ENCODE assay signal across 1 cellular context in the genomic region with DNA sequence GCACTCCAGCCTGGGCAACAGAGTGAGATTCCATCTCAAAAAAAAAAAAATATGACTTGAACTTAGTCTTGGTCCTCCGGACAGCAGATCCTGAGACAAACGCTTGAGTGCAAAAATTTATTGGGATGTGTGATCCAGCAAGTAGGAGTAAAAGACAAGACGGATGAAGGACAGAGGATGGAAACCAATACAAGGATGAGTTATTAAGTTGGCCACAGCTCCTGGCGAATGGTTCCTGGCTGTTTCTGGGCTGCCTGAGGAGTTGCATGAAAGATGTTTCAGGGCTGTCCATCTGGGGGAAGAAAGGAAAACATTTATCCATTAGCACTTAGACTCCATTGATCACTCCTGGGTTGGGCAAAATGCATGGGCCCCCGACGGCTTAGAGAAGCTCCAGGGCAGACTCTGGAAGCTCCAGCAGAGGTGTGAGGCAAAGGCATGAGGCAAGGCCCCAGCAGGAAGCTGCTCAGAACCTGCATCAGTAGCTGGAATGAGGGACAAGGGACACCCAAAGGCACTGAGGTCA.
TF ChIP-seq lines count a peak whose summit lies in the region.

No MANE protein-coding gene starts in this region.

TF ChIP-seq in GM23338, 12 proteins besides CTCF, POLR2A, EP300 and RAD21:
- TF ChIP-seq, protein P1, sequence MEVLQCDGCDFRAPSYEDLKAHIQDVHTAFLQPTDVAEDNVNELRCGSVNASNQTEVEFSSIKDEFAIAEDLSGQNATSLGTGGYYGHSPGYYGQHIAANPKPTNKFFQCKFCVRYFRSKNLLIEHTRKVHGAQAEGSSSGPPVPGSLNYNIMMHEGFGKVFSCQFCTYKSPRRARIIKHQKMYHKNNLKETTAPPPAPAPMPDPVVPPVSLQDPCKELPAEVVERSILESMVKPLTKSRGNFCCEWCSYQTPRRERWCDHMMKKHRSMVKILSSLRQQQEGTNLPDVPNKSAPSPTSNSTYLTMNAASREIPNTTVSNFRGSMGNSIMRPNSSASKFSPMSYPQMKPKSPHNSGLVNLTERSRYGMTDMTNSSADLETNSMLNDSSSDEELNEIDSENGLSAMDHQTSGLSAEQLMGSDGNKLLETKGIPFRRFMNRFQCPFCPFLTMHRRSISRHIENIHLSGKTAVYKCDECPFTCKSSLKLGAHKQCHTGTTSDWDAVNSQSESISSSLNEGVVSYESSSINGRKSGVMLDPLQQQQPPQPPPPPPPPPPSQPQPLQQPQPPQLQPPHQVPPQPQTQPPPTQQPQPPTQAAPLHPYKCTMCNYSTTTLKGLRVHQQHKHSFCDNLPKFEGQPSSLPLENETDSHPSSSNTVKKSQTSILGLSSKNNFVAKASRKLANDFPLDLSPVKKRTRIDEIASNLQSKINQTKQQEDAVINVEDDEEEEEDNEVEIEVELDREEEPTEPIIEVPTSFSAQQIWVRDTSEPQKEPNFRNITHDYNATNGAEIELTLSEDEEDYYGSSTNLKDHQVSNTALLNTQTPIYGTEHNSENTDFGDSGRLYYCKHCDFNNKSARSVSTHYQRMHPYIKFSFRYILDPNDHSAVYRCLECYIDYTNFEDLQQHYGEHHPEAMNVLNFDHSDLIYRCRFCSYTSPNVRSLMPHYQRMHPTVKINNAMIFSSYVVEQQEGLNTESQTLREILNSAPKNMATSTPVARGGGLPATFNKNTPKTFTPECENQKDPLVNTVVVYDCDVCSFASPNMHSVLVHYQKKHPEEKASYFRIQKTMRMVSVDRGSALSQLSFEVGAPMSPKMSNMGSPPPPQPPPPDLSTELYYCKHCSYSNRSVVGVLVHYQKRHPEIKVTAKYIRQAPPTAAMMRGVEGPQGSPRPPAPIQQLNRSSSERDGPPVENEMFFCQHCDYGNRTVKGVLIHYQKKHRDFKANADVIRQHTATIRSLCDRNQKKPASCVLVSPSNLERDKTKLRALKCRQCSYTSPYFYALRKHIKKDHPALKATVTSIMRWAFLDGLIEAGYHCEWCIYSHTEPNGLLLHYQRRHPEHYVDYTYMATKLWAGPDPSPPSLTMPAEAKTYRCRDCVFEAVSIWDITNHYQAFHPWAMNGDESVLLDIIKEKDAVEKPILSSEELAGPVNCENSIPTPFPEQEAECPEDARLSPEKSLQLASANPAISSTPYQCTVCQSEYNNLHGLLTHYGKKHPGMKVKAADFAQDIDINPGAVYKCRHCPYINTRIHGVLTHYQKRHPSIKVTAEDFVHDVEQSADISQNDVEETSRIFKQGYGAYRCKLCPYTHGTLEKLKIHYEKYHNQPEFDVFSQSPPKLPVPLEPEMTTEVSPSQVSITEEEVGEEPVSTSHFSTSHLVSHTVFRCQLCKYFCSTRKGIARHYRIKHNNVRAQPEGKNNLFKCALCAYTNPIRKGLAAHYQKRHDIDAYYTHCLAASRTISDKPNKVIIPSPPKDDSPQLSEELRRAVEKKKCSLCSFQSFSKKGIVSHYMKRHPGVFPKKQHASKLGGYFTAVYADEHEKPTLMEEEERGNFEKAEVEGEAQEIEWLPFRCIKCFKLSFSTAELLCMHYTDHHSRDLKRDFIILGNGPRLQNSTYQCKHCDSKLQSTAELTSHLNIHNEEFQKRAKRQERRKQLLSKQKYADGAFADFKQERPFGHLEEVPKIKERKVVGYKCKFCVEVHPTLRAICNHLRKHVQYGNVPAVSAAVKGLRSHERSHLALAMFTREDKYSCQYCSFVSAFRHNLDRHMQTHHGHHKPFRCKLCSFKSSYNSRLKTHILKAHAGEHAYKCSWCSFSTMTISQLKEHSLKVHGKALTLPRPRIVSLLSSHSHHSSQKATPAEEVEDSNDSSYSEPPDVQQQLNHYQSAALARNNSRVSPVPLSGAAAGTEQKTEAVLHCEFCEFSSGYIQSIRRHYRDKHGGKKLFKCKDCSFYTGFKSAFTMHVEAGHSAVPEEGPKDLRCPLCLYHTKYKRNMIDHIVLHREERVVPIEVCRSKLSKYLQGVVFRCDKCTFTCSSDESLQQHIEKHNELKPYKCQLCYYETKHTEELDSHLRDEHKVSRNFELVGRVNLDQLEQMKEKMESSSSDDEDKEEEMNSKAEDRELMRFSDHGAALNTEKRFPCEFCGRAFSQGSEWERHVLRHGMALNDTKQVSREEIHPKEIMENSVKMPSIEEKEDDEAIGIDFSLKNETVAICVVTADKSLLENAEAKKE (CRISPR knock-in tag; IDR thresholded peaks at IDR 0.05): no peak
- TF ChIP-seq, protein P2, sequence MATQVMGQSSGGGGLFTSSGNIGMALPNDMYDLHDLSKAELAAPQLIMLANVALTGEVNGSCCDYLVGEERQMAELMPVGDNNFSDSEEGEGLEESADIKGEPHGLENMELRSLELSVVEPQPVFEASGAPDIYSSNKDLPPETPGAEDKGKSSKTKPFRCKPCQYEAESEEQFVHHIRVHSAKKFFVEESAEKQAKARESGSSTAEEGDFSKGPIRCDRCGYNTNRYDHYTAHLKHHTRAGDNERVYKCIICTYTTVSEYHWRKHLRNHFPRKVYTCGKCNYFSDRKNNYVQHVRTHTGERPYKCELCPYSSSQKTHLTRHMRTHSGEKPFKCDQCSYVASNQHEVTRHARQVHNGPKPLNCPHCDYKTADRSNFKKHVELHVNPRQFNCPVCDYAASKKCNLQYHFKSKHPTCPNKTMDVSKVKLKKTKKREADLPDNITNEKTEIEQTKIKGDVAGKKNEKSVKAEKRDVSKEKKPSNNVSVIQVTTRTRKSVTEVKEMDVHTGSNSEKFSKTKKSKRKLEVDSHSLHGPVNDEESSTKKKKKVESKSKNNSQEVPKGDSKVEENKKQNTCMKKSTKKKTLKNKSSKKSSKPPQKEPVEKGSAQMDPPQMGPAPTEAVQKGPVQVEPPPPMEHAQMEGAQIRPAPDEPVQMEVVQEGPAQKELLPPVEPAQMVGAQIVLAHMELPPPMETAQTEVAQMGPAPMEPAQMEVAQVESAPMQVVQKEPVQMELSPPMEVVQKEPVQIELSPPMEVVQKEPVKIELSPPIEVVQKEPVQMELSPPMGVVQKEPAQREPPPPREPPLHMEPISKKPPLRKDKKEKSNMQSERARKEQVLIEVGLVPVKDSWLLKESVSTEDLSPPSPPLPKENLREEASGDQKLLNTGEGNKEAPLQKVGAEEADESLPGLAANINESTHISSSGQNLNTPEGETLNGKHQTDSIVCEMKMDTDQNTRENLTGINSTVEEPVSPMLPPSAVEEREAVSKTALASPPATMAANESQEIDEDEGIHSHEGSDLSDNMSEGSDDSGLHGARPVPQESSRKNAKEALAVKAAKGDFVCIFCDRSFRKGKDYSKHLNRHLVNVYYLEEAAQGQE (IDR thresholded peaks at IDR 0.05; ENCODE audit: unreplicated experiment): no peak
- no peak for TF ChIP-seq STAT1 (IDR thresholded peaks at IDR 0.05; ENCODE audit: unreplicated experiment)
- no peak for TF ChIP-seq POLR2AphosphoS5 (IDR thresholded peaks at IDR 0.05; ENCODE audit: low read depth)
- TF ChIP-seq ZNF331 (CRISPR knock-in tag; IDR thresholded peaks at IDR 0.05; ENCODE audit: low read depth): no peak
- no peak for TF ChIP-seq ZNF114 (CRISPR knock-in tag; IDR thresholded peaks at IDR 0.05)
- no peak for TF ChIP-seq NANOG (IDR thresholded peaks at IDR 0.05; ENCODE audit: borderline replicate concordance)
- TF ChIP-seq, protein P3, sequence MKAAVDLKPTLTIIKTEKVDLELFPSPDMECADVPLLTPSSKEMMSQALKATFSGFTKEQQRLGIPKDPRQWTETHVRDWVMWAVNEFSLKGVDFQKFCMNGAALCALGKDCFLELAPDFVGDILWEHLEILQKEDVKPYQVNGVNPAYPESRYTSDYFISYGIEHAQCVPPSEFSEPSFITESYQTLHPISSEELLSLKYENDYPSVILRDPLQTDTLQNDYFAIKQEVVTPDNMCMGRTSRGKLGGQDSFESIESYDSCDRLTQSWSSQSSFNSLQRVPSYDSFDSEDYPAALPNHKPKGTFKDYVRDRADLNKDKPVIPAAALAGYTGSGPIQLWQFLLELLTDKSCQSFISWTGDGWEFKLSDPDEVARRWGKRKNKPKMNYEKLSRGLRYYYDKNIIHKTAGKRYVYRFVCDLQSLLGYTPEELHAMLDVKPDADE (IDR thresholded peaks at IDR 0.05): no peak
- TF ChIP-seq EZH2phosphoT487 (IDR thresholded peaks at IDR 0.05; ENCODE audit: unreplicated experiment): no peak
- TF ChIP-seq JUNB (IDR thresholded peaks at IDR 0.05; ENCODE audit: unreplicated experiment): no peak
- no peak for TF ChIP-seq CREB1 (CRISPR knock-in tag; IDR thresholded peaks at IDR 0.05; ENCODE audit: low read depth)
- TF ChIP-seq EZH2 (IDR thresholded peaks at IDR 0.05; ENCODE audit: low read depth, unreplicated experiment): no peak
